Comparison of ENCODE assay signal across 24 cellular contexts in genomic region chr9:120947222-120947621, GRCh38. TPM values are rescaled to one million over a fixed set of nuclear protein-coding genes. Genes with fewer than 3 reads are reported as not detected.
A peak's percentile ranks its signal among the peaks of the same experiment; 100 is the strongest.
DNase-seq lines count a peak whose midpoint lies in the region; ATAC-seq, FAIRE-seq and TF ChIP-seq lines count a peak whose summit lies in the region.
"Had no signal": no experiment of that assay in that cellular context is flagged by ENCODE, and none has a peak within 500 bp of the region (broad histone marks: within the 10 kb centered on the region; RNA-seq: fewer than 3 reads in every experiment).

No MANE protein-coding gene starts in this region.

- POLR2A ChIA-PET in A549 (lab: Yijun Ruan, JAX) = no interaction called here

- peaks cover 1% of the 10 kb centered on the region for H3K27me3 Mint-ChIP-seq in glutamatergic neuron (ENCODE audit: unreplicated experiment)
- H3K27me3 Mint-ChIP-seq: CD4-positive, CD25-positive, alpha-beta regulatory T cell had no signal

- 18% methylated on average over 2 of the region's 2 CpGs for WGBS in A549 (ENCODE audit: missing lambda C conversion rate)

- no peak for DNase-seq in A549 (ENCODE audit: low read depth in 1 of 2, low spot score in 1 of 2)
- peak; percentile 59 for DNase-seq in bronchial epithelial cell (ENCODE audit: low read depth)
- no peak for DNase-seq in left lung
- DNase-seq in renal cortical epithelial cell (ENCODE audit: low read depth) = peak; percentile 59
- DNase-seq in glutamatergic neuron = no peak
- no peak for DNase-seq in C1 segment of cervical spinal cord (lab: John Stamatoyannopoulos, UW)
- DNase-seq in left ventricle myocardium superior = no peak
- no peak for DNase-seq in activated CD8-positive, alpha-beta memory T cell treated with anti-CD3 and anti-CD28 coated beads for 24 hours
- DNase-seq: ACHN; AML-193; BE2C; Caco-2; CD4-positive, CD25-positive, alpha-beta regulatory T cell; CD8-positive, alpha-beta T cell; DMS153; DND-41; GOT3; HFFc6 had no signal

- FAIRE-seq in A549 (lab: Jason Lieb, UNC) (no peak), bronchial epithelial cell (lab: Jason Lieb, UNC) (no peak)
- FAIRE-seq: A204.1, G401.6, GM12892 had no signal

- H3K27ac Mint-ChIP-seq in glutamatergic neuron (ENCODE audit: unreplicated experiment) = no peak overlapping the region
- H3K27ac Mint-ChIP-seq: CD4-positive, CD25-positive, alpha-beta regulatory T cell; CD8-positive, alpha-beta T cell; HFFc6 had no signal

- no peaks in the 10 kb centered on the region for H3K36me3 ChIP-seq in bronchial epithelial cell (ENCODE audit: control insufficient read depth, insufficient read depth, low read length)
- no peaks in the 10 kb centered on the region for H3K36me3 ChIP-seq in left lung
- H3K36me3 ChIP-seq: BE2C; BLaER1 treated with 17β-estradiol and CSF1 and Interleukin-3, amounts not matched to agents 10 nM and 100 nM; HAP-1 had no signal

- ATAC-seq in A549 = peak in 1 of 2 experiments; percentile 10; a peak in 2 of 6 replicates
- peak; percentile 63 for ATAC-seq in left lung
- ATAC-seq in left ventricle myocardium superior = no peak
- ATAC-seq: CD8-positive, alpha-beta T cell had no signal

- no peaks in the 10 kb centered on the region for H3K9me3 Mint-ChIP-seq in glutamatergic neuron (ENCODE audit: unreplicated experiment)
- H3K9me3 Mint-ChIP-seq: CD4-positive, CD25-positive, alpha-beta regulatory T cell; CD8-positive, alpha-beta T cell; HFFc6 had no signal

- no peak overlapping the region for H3K4me3 Mint-ChIP-seq in glutamatergic neuron (ENCODE audit: unreplicated experiment)
- H3K4me3 Mint-ChIP-seq: CD4-positive, CD25-positive, alpha-beta regulatory T cell; CD8-positive, alpha-beta T cell; HFFc6 had no signal

- peaks cover under 1% of the 10 kb centered on the region for H3K4me1 Mint-ChIP-seq in glutamatergic neuron (ENCODE audit: low read depth, unreplicated experiment)

- intact Hi-C loops in left lung (cut with DNase I) = no loop called here
- intact Hi-C loops in left ventricle myocardium superior (cut with micrococcal nuclease) = no loop called here

- H3K36me3 Mint-ChIP-seq in glutamatergic neuron (ENCODE audit: unreplicated experiment) = no peaks in the 10 kb centered on the region
- H3K36me3 Mint-ChIP-seq: CD4-positive, CD25-positive, alpha-beta regulatory T cell; CD8-positive, alpha-beta T cell had no signal

- CTCF ChIA-PET in A549 (lab: Yijun Ruan, JAX) = interaction anchor here (0.7 to 1.8 kb wide), 5 partner anchors 10 to 27 kb away, joined by 3 to 7 read pairs (median 4); no protein-coding TSS in a partner anchor

- TF ChIP-seq RAD21 in A549 (conservative IDR thresholded peaks at IDR 0.05 in 1 of 2, IDR thresholded peaks at IDR 0.05 in 1 of 2) = no peak

- TF ChIP-seq EP300 in A549 (IDR thresholded peaks at IDR 0.05) = no peak

- H3K27me3 ChIP-seq in bronchial epithelial cell (ENCODE audit: control insufficient read depth, insufficient read depth, low read length) (no peaks in the 10 kb centered on the region), left lung (no peaks in the 10 kb centered on the region)
- H3K27me3 ChIP-seq: BE2C; BLaER1 treated with 17β-estradiol and CSF1 and Interleukin-3, amounts not matched to agents 10 nM and 100 nM had no signal

- TF ChIP-seq POLR2A in A549 (IDR thresholded peaks at IDR 0.05; ENCODE audit: low read length) = no peak

- H3K4me1 ChIP-seq in A549 = peaks cover 22% of the 10 kb centered on the region
- peaks cover 10 to 20% of the 10 kb centered on the region in 2 donors for H3K4me1 ChIP-seq in left lung
- H3K4me1 ChIP-seq: BE2C, Caco-2 had no signal

- H3K4me3 ChIP-seq in A549 (no peak overlapping the region), bronchial epithelial cell (ENCODE audit: low read depth, low read length) (no peak overlapping the region), left lung (no peak overlapping the region)
- H3K4me3 ChIP-seq: BLaER1 treated with 17β-estradiol and CSF1 and Interleukin-3, amounts not matched to agents 10 nM and 100 nM; HAP-1 had no signal

- TF ChIP-seq CTCF in A549 (IDR thresholded peaks at IDR 0.05) = no peak
- no peak for TF ChIP-seq CTCF in bronchial epithelial cell (IDR thresholded peaks at IDR 0.05; ENCODE audit: insufficient read depth, low read length, severe bottlenecking)
- TF ChIP-seq CTCF in left lung (IDR thresholded peaks at IDR 0.05) = no peak
- no peak for TF ChIP-seq CTCF in glutamatergic neuron (IDR thresholded peaks at IDR 0.05; ENCODE audit: partially characterized antibody, unreplicated experiment)

- peak overlapping the region; percentile 48 for H3K4me2 ChIP-seq in A549

- H3K27ac ChIP-seq in A549 (no peak overlapping the region), left lung (no peak overlapping the region)
- H3K27ac ChIP-seq: 22Rv1; BLaER1 treated with 17β-estradiol and CSF1 and Interleukin-3, amounts not matched to agents 10 nM and 100 nM had no signal

- H3K9me3 ChIP-seq in A549 = no peaks in the 10 kb centered on the region
- H3K9me3 ChIP-seq in left lung = no peaks in the 10 kb centered on the region
- H3K9me3 ChIP-seq: BE2C; BLaER1 treated with 17β-estradiol and CSF1 and Interleukin-3, amounts not matched to agents 10 nM and 100 nM; Caco-2; HAP-1 had no signal

TF ChIP-seq in A549, 52 proteins besides CTCF, POLR2A, EP300 and RAD21:
- TF ChIP-seq JUNB (IDR thresholded peaks at IDR 0.05) = no peak
- no peak for TF ChIP-seq ZC3H11A (IDR thresholded peaks at IDR 0.05)
- no peak for TF ChIP-seq ESRRA (IDR thresholded peaks at IDR 0.05; ENCODE audit: borderline replicate concordance, low read length)
- no peak for TF ChIP-seq TFCP2L1 (CRISPR knock-in tag; IDR thresholded peaks at IDR 0.05)

RNA-seq across cellular contexts. Expression of gene TRAF1, which starts 20.6 kb away (rescaled TPM):
- polyA plus RNA-seq in A549 (2011; rRNA removed) (3.4 and 4.1 TPM in 2 replicates), A549 (2017; fragmentation: RNase III; extraction: RNeasy Plus Mini Kit Qiagen cat#74134 plus additional on column Dnase treatment) (2.0 to 4.6 TPM (median 2.1 TPM) in 3 replicates)
- 2.1 and 2.6 TPM in 2 replicates for polyA plus RNA-seq in A549 (2012; cell fraction: cytosol; rRNA removed)
- 8.0 and 8.1 TPM in 2 replicates for polyA plus RNA-seq in A549 (2012; cell fraction: nucleus; rRNA removed)
- polyA minus RNA-seq in A549 (2011; rRNA and poly(A)+ RNA removed) = 3.8 and 5.4 TPM in 2 replicates
- total RNA-seq in bronchial epithelial cell (0.79 and 1.0 TPM in 2 replicates), left lung (1 to 10 TPM; 4.4 to 6.8 TPM), renal cortical epithelial cell (3.4 and 16.0 TPM in 2 replicates), glutamatergic neuron (ENCODE audit: unreplicated experiment) (1.6 TPM), left ventricle myocardium superior (2.4 TPM)

Comparison
In these comparisons a context has a peak if more than half of its experiments do, and no peak if none do; other contexts are left out.
1. DNase-seq: peak in bronchial epithelial cell (single experiment) and renal cortical epithelial cell (single experiment); none in A549 (0 of 2), left lung (0 of 2), glutamatergic neuron (single experiment), C1 segment of cervical spinal cord (0 of 14), left ventricle myocardium superior (single experiment) and activated CD8-positive, alpha-beta memory T cell treated with anti-CD3 and anti-CD28 coated beads for 24 hours (single experiment).